ENCODE assay signal across 1 cellular context in the genomic region with DNA sequence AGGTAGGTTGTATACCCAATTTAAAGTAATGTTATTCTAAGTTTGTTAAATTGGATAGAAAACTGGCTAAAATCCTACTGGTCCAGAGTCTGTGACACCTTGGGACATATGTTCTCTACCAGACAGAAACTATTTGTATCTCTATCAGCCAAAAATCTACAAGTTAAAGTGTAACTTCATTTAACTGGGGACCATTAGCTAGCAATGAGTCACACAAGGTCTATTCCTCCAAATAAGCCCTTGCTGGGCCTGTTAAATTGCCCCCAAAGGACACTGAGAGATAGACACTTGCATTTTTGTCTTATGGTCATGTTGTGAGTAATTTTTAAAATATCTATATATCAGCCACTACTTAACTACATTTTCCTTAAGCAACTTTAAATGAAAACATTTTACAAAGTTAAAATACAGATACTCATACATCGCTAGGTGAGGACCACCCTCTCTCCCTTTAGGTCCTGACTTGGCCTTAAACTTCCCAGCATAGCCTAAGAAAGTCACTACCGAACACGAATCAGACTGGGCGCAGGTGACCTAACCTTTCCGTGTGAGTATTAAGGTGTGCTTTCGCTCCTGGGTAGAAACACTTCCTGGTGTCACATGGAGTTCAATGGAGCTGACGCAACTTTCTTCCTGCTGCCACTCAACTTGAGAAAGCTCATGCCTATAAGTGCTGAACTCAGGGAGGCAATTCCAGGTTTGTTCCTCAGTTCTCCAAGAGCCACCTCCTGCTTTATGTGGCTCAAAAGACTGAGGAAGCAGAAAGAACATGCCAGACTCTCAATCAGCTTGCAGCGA.
TF ChIP-seq lines count a peak whose summit lies in the region.

No MANE protein-coding gene starts in this region.

TF ChIP-seq in WTC11, 78 proteins besides CTCF, POLR2A, EP300 and RAD21 (continued from another document):
- TF ChIP-seq, protein P1, sequence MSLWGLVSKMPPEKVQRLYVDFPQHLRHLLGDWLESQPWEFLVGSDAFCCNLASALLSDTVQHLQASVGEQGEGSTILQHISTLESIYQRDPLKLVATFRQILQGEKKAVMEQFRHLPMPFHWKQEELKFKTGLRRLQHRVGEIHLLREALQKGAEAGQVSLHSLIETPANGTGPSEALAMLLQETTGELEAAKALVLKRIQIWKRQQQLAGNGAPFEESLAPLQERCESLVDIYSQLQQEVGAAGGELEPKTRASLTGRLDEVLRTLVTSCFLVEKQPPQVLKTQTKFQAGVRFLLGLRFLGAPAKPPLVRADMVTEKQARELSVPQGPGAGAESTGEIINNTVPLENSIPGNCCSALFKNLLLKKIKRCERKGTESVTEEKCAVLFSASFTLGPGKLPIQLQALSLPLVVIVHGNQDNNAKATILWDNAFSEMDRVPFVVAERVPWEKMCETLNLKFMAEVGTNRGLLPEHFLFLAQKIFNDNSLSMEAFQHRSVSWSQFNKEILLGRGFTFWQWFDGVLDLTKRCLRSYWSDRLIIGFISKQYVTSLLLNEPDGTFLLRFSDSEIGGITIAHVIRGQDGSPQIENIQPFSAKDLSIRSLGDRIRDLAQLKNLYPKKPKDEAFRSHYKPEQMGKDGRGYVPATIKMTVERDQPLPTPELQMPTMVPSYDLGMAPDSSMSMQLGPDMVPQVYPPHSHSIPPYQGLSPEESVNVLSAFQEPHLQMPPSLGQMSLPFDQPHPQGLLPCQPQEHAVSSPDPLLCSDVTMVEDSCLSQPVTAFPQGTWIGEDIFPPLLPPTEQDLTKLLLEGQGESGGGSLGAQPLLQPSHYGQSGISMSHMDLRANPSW (CRISPR knock-in tag; conservative IDR thresholded peaks at IDR 0.05; ENCODE audit: low read depth), result no peak
- no peak for TF ChIP-seq ELF4 (CRISPR knock-in tag; IDR thresholded peaks at IDR 0.05; ENCODE audit: low read depth)
- TF ChIP-seq, protein P2, sequence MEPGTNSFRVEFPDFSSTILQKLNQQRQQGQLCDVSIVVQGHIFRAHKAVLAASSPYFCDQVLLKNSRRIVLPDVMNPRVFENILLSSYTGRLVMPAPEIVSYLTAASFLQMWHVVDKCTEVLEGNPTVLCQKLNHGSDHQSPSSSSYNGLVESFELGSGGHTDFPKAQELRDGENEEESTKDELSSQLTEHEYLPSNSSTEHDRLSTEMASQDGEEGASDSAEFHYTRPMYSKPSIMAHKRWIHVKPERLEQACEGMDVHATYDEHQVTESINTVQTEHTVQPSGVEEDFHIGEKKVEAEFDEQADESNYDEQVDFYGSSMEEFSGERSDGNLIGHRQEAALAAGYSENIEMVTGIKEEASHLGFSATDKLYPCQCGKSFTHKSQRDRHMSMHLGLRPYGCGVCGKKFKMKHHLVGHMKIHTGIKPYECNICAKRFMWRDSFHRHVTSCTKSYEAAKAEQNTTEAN (CRISPR knock-in tag; IDR thresholded peaks at IDR 0.05), result no peak
- TF ChIP-seq, protein P3, sequence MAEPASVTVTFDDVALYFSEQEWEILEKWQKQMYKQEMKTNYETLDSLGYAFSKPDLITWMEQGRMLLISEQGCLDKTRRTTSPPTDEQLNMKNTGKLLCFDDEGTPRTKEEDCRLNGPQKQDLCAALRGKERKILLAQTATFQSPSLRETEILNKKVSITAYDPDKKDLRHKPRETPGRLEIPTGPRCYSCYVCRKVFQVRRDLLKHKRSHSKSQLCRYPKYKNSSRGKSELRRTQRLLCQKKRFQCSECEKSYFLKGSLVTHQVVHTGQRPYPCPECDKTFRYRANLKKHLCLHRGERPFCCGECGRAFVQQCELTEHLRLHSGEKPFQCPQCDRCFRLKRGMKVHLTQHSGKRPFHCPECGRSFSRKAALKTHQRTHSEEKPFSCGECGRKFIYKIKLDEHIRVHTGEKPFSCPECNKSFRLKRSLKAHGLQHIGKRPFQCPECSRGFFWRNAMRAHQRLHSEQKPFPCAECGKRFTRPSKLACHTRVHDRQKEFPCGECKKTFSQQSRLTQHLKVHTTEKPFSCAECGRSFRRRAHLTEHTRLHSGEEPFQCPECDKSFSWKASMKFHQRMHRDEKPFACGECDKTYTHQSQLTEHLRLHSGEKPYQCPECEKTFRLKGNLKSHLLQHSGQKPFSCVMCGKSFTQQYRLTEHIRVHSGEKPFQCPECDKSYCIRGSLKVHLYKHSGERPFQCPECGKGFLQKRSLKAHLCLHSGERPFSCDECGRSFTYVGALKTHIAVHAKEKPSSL (CRISPR knock-in tag; conservative IDR thresholded peaks at IDR 0.05), result no peak
- TF ChIP-seq, protein P4, sequence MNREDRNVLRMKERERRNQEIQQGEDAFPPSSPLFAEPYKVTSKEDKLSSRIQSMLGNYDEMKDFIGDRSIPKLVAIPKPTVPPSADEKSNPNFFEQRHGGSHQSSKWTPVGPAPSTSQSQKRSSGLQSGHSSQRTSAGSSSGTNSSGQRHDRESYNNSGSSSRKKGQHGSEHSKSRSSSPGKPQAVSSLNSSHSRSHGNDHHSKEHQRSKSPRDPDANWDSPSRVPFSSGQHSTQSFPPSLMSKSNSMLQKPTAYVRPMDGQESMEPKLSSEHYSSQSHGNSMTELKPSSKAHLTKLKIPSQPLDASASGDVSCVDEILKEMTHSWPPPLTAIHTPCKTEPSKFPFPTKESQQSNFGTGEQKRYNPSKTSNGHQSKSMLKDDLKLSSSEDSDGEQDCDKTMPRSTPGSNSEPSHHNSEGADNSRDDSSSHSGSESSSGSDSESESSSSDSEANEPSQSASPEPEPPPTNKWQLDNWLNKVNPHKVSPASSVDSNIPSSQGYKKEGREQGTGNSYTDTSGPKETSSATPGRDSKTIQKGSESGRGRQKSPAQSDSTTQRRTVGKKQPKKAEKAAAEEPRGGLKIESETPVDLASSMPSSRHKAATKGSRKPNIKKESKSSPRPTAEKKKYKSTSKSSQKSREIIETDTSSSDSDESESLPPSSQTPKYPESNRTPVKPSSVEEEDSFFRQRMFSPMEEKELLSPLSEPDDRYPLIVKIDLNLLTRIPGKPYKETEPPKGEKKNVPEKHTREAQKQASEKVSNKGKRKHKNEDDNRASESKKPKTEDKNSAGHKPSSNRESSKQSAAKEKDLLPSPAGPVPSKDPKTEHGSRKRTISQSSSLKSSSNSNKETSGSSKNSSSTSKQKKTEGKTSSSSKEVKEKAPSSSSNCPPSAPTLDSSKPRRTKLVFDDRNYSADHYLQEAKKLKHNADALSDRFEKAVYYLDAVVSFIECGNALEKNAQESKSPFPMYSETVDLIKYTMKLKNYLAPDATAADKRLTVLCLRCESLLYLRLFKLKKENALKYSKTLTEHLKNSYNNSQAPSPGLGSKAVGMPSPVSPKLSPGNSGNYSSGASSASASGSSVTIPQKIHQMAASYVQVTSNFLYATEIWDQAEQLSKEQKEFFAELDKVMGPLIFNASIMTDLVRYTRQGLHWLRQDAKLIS (CRISPR knock-in tag; IDR thresholded peaks at IDR 0.05; ENCODE audit: borderline replicate concordance), result no peak
- TF ChIP-seq RORB (CRISPR knock-in tag; IDR thresholded peaks at IDR 0.05), result no peak
- no peak for TF ChIP-seq ZMAT4 (CRISPR knock-in tag; IDR thresholded peaks at IDR 0.05)
- TF ChIP-seq, protein P5, sequence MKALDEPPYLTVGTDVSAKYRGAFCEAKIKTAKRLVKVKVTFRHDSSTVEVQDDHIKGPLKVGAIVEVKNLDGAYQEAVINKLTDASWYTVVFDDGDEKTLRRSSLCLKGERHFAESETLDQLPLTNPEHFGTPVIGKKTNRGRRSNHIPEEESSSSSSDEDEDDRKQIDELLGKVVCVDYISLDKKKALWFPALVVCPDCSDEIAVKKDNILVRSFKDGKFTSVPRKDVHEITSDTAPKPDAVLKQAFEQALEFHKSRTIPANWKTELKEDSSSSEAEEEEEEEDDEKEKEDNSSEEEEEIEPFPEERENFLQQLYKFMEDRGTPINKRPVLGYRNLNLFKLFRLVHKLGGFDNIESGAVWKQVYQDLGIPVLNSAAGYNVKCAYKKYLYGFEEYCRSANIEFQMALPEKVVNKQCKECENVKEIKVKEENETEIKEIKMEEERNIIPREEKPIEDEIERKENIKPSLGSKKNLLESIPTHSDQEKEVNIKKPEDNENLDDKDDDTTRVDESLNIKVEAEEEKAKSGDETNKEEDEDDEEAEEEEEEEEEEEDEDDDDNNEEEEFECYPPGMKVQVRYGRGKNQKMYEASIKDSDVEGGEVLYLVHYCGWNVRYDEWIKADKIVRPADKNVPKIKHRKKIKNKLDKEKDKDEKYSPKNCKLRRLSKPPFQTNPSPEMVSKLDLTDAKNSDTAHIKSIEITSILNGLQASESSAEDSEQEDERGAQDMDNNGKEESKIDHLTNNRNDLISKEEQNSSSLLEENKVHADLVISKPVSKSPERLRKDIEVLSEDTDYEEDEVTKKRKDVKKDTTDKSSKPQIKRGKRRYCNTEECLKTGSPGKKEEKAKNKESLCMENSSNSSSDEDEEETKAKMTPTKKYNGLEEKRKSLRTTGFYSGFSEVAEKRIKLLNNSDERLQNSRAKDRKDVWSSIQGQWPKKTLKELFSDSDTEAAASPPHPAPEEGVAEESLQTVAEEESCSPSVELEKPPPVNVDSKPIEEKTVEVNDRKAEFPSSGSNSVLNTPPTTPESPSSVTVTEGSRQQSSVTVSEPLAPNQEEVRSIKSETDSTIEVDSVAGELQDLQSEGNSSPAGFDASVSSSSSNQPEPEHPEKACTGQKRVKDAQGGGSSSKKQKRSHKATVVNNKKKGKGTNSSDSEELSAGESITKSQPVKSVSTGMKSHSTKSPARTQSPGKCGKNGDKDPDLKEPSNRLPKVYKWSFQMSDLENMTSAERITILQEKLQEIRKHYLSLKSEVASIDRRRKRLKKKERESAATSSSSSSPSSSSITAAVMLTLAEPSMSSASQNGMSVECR (CRISPR knock-in tag; IDR thresholded peaks at IDR 0.05; ENCODE audit: borderline replicate concordance), result no peak
- TF ChIP-seq SMAD4 (CRISPR knock-in tag; IDR thresholded peaks at IDR 0.05), result no peak
- no peak for TF ChIP-seq CBFB (CRISPR knock-in tag; IDR thresholded peaks at IDR 0.05; ENCODE audit: low read depth)
- TF ChIP-seq ZNF532 (CRISPR knock-in tag; IDR thresholded peaks at IDR 0.05; ENCODE audit: borderline replicate concordance), result no peak
- TF ChIP-seq, protein P6, sequence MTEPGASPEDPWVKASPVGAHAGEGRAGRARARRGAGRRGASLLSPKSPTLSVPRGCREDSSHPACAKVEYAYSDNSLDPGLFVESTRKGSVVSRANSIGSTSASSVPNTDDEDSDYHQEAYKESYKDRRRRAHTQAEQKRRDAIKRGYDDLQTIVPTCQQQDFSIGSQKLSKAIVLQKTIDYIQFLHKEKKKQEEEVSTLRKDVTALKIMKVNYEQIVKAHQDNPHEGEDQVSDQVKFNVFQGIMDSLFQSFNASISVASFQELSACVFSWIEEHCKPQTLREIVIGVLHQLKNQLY (CRISPR knock-in tag; IDR thresholded peaks at IDR 0.05), result no peak
- TF ChIP-seq ERG (CRISPR knock-in tag; IDR thresholded peaks at IDR 0.05), result no peak
- no peak for TF ChIP-seq ZNF219 (CRISPR knock-in tag; IDR thresholded peaks at IDR 0.05; ENCODE audit: borderline replicate concordance)
- TF ChIP-seq ZNF423 (CRISPR knock-in tag; IDR thresholded peaks at IDR 0.05), result no peak
